15 cellular contexts compared by ENCODE assay signal in genomic region chr12:94205738-94206310, GRCh38. TPM values are rescaled to one million over a fixed set of nuclear protein-coding genes. Genes with fewer than 3 reads are reported as not detected.
A peak's percentile ranks its signal among the peaks of the same experiment; 100 is the strongest.
DNase-seq lines count a peak whose midpoint lies in the region; ATAC-seq and TF ChIP-seq lines count a peak whose summit lies in the region.
"Had no signal": no experiment of that assay in that cellular context is flagged by ENCODE, and none has a peak within 500 bp of the region (broad histone marks: within the 10 kb centered on the region; RNA-seq: fewer than 3 reads in every experiment).

No MANE protein-coding gene starts in this region.

- H3K27ac Mint-ChIP-seq in activated T-helper 17 cell treated with anti-CD3 and anti-CD28 coated beads, Interleukin-2, amount 50 U/mL, for 72 hours = peak overlapping the region; percentile 97
- H3K27ac Mint-ChIP-seq in naive B cell = peak overlapping the region; percentile 47 to 98 (median 73)
- H3K27ac Mint-ChIP-seq: HFFc6, neural progenitor cell had no signal

- no peak overlapping the region for H3K27ac ChIP-seq in DOHH2 (ENCODE audit: low read depth, low read length)
- no peak overlapping the region; the same call in 1 of the 2 replicates for H3K27ac ChIP-seq in KMS-11
- H3K27ac ChIP-seq: C4-2B, neural progenitor cell, sigmoid colon had no signal

- no peaks in the 10 kb centered on the region for H3K27me3 Mint-ChIP-seq in activated T-helper 17 cell treated with anti-CD3 and anti-CD28 coated beads, Interleukin-2, amount 50 U/mL, for 72 hours
- no peaks in the 10 kb centered on the region for H3K27me3 Mint-ChIP-seq in naive B cell

- H3K36me3 ChIP-seq in DOHH2 (ENCODE audit: control insufficient read depth, low read length) (no peaks in the 10 kb centered on the region), KMS-11 (ENCODE audit: insufficient read depth) (no peaks in the 10 kb centered on the region)
- H3K36me3 ChIP-seq: cardiac muscle cell, neural progenitor cell, sigmoid colon had no signal

- peak overlapping the region; percentile 80 for H3K4me3 Mint-ChIP-seq in activated T-helper 17 cell treated with anti-CD3 and anti-CD28 coated beads, Interleukin-2, amount 50 U/mL, for 72 hours
- peak overlapping the region in 7 of 8 donors; percentile 22 to 73 (median 42) for H3K4me3 Mint-ChIP-seq in naive B cell
- H3K4me3 Mint-ChIP-seq: HFFc6, neural progenitor cell had no signal

- intact Hi-C loops in posterior cingulate gyrus (cut with DNase I) = no loop called here

- peaks cover 4% of the 10 kb centered on the region for H3K9me3 Mint-ChIP-seq in activated T-helper 17 cell treated with anti-CD3 and anti-CD28 coated beads, Interleukin-2, amount 50 U/mL, for 72 hours
- H3K9me3 Mint-ChIP-seq in naive B cell = no peaks in the 10 kb centered on the region
- H3K9me3 Mint-ChIP-seq: HFFc6 had no signal

- no peak for DNase-seq in naive B cell
- no peak for DNase-seq in posterior cingulate gyrus
- no peak for DNase-seq in DMS79 treated with DMSO at 0.1 percent for 48 hours (lab: John Stamatoyannopoulos, UW)
- no peak for DNase-seq in OCI-M2 (lab: John Stamatoyannopoulos, UW; ENCODE audit: unreplicated experiment)
- no peak for DNase-seq in NCI-H1092 (lab: John Stamatoyannopoulos, UW)
- DNase-seq: HFFc6, left cardiac atrium, NCI-H1048, sigmoid colon had no signal

- H3K79me2 ChIP-seq in DOHH2 (ENCODE audit: control insufficient read depth, low read length) (no peaks in the 10 kb centered on the region), KMS-11 (ENCODE audit: insufficient read depth, low read depth) (no peaks in the 10 kb centered on the region)

- peak overlapping the region; percentile 81 for H3K4me2 ChIP-seq in DOHH2 (ENCODE audit: low read length)
- peak overlapping the region; percentile 62; the same call in 1 of the 2 replicates for H3K4me2 ChIP-seq in KMS-11
- H3K4me2 ChIP-seq: neural progenitor cell had no signal

- no peak for TF ChIP-seq CTCF in DOHH2 (IDR thresholded peaks at IDR 0.05; ENCODE audit: low read depth, low read length, poor library complexity, severe bottlenecking)
- no peak for TF ChIP-seq CTCF in KMS-11 (conservative IDR thresholded peaks at IDR 0.05; ENCODE audit: low read depth, low read length)

- peaks cover 11% of the 10 kb centered on the region for H3F3A ChIP-seq in DOHH2 (ENCODE audit: control insufficient read depth, insufficient read depth)

- H3K4me3 ChIP-seq in DOHH2 (ENCODE audit: low read length) (peak overlapping the region; percentile 47), KMS-11 (IDR thresholded peaks at IDR 0.05; ENCODE audit: insufficient read depth, low read depth, low read length) (no peak overlapping the region)
- H3K4me3 ChIP-seq: cardiac muscle cell, neural progenitor cell, sigmoid colon had no signal

- H3K4me1 Mint-ChIP-seq in activated T-helper 17 cell treated with anti-CD3 and anti-CD28 coated beads, Interleukin-2, amount 50 U/mL, for 72 hours = peaks cover 56% of the 10 kb centered on the region
- H3K4me1 Mint-ChIP-seq in naive B cell = peaks cover 58 to 78% (median 62%) of the 10 kb centered on the region in 3 donors

- H3K36me3 Mint-ChIP-seq in activated T-helper 17 cell treated with anti-CD3 and anti-CD28 coated beads, Interleukin-2, amount 50 U/mL, for 72 hours (ENCODE audit: low read depth) = no peaks in the 10 kb centered on the region
- H3K36me3 Mint-ChIP-seq in naive B cell = peaks cover 10 to 15% of the 10 kb centered on the region in 2 donors

- H3K9ac ChIP-seq in KMS-11 = no peak overlapping the region
- H3K9ac ChIP-seq: neural progenitor cell had no signal

- H2AFZ ChIP-seq in KMS-11 (ENCODE audit: low read depth) = no peak overlapping the region
- H2AFZ ChIP-seq: neural progenitor cell had no signal

- no peak for ATAC-seq in activated T-helper 17 cell treated with anti-CD3 and anti-CD28 coated beads, Interleukin-2, amount 50 U/mL, for 72 hours (replicated peaks)
- no peak for ATAC-seq in naive B cell (ENCODE audit: low read depth in 2 of 2)
- ATAC-seq: left cardiac atrium had no signal

- H3K27me3 ChIP-seq in DOHH2 (ENCODE audit: control insufficient read depth, low read length) (no peaks in the 10 kb centered on the region), KMS-11 (ENCODE audit: insufficient read depth, low read depth) (no peaks in the 10 kb centered on the region)
- H3K27me3 ChIP-seq: cardiac muscle cell, neural progenitor cell, sigmoid colon had no signal

- H3K9me2 ChIP-seq in DOHH2 (replicated peaks; ENCODE audit: control insufficient read depth, low read length) = no peaks in the 10 kb centered on the region

- H4K20me1 ChIP-seq in DOHH2 (ENCODE audit: control insufficient read depth, insufficient read depth, low read depth, low read length) = no peaks in the 10 kb centered on the region
- H4K20me1 ChIP-seq in KMS-11 (ENCODE audit: insufficient read depth) = no peaks in the 10 kb centered on the region

- H3K4me1 ChIP-seq in DOHH2 (ENCODE audit: control insufficient read depth, low read length) (peaks cover 74% of the 10 kb centered on the region), KMS-11 (ENCODE audit: low read depth, poor library complexity, severe bottlenecking) (peaks cover 66% of the 10 kb centered on the region)
- H3K4me1 ChIP-seq: neural progenitor cell had no signal

- no peaks in the 10 kb centered on the region for H3K9me3 ChIP-seq in DOHH2 (ENCODE audit: control insufficient read depth, insufficient read depth, low read length)
- H3K9me3 ChIP-seq: sigmoid colon had no signal

RNA-seq across cellular contexts. Expression of gene PLXNC1, which starts 57.4 kb away (rescaled TPM):
- 1 to 10 TPM; 4.9 to 7.5 TPM for total RNA-seq in activated T-helper 17 cell treated with anti-CD3 and anti-CD28 coated beads, Interleukin-2, amount 50 U/mL, for 72 hours
- polyA plus RNA-seq in naive B cell (ENCODE audit: low read depth in 6 of 6) = 1 to 10 TPM; 2.1 to 6.9 (median 4.4) TPM
